ENCODE assay signal across 11 cellular contexts in genomic region chr2:122643725-122644329, GRCh38.
DNase-seq lines count a peak whose midpoint lies in the region; ATAC-seq and TF ChIP-seq lines count a peak whose summit lies in the region.
"Had no signal": no experiment of that assay in that cellular context is flagged by ENCODE, and none has a peak within 500 bp of the region (broad histone marks: within the 10 kb centered on the region; RNA-seq: fewer than 3 reads in every experiment).

No MANE protein-coding gene starts in this region.

- no peaks in the 10 kb centered on the region for H3K79me2 ChIP-seq in PC-3 (ENCODE audit: low read length)

- H3K4me1 ChIP-seq in PC-3 (ENCODE audit: insufficient read depth, low read length) (peaks cover 23% of the 10 kb centered on the region), transverse colon (peaks cover 0 to 3% (median 0%) of the 10 kb centered on the region in 4 donors)
- no peaks in the 10 kb centered on the region for H3K4me1 ChIP-seq in CD8-positive, alpha-beta T cell (ENCODE audit: insufficient read depth, low read length)
- H3K4me1 ChIP-seq: heart right ventricle had no signal

- no peak overlapping the region for H3K4me3 ChIP-seq in AG04449 (ENCODE audit: low read depth, low read length)
- no peak overlapping the region for H3K4me3 ChIP-seq in PC-3 (ENCODE audit: low read length)
- H3K4me3 ChIP-seq in CD8-positive, alpha-beta T cell (ENCODE audit: low read depth, low read length) = no peak overlapping the region
- no peak overlapping the region for H3K4me3 ChIP-seq in transverse colon
- H3K4me3 ChIP-seq: heart right ventricle had no signal

- H4K20me1 ChIP-seq in PC-3 (ENCODE audit: low read length) = no peaks in the 10 kb centered on the region

- H3K27ac Mint-ChIP-seq in CD8-positive, alpha-beta T cell = no peak overlapping the region
- H3K27ac Mint-ChIP-seq in activated naive CD8-positive, alpha-beta T cell treated with anti-CD3 and anti-CD28 coated beads, Interleukin-2, amount 50 U/mL, for 24 hours = no peak overlapping the region
- H3K27ac Mint-ChIP-seq: B cell had no signal

- H3K9me2 ChIP-seq in PC-3 (replicated peaks; ENCODE audit: low read length) = no peaks in the 10 kb centered on the region

- BruUV-seq in PC-3 (replicated peaks; lab: Mats Ljungman, UMichigan) = no TSS peak

- no peaks in the 10 kb centered on the region for H3K27me3 Mint-ChIP-seq in CD8-positive, alpha-beta T cell (ENCODE audit: low read depth)
- H3K27me3 Mint-ChIP-seq in activated naive CD8-positive, alpha-beta T cell treated with anti-CD3 and anti-CD28 coated beads, Interleukin-2, amount 50 U/mL, for 24 hours = no peaks in the 10 kb centered on the region
- H3K27me3 Mint-ChIP-seq: B cell had no signal

- no peaks in the 10 kb centered on the region for H3K36me3 Mint-ChIP-seq in CD8-positive, alpha-beta T cell
- no peaks in the 10 kb centered on the region for H3K36me3 Mint-ChIP-seq in activated naive CD8-positive, alpha-beta T cell treated with anti-CD3 and anti-CD28 coated beads, Interleukin-2, amount 50 U/mL, for 24 hours (ENCODE audit: low read depth)

- H3K9ac ChIP-seq in PC-3 (ENCODE audit: low read length) = no peak overlapping the region

- TF ChIP-seq POLR2A in transverse colon (IDR thresholded peaks at IDR 0.05) = no peak

- in situ Hi-C loops in transverse colon (cut with MboI; ENCODE audit: low pct_ligation_motif_present in 1 of 4, low pct_unique_long_range_greater_than_20kb in 1 of 4, low sequenced_read_pairs in 3 of 4) = no loop called here

- H3K27ac ChIP-seq in PC-3 (ENCODE audit: low read length) (peak overlapping the region; percentile 64), transverse colon (no peak overlapping the region)
- H3K27ac ChIP-seq in CD8-positive, alpha-beta T cell (ENCODE audit: low read depth, low read length) = no peak overlapping the region
- H3K27ac ChIP-seq: heart right ventricle had no signal

- no peaks in the 10 kb centered on the region for H3K4me1 Mint-ChIP-seq in CD8-positive, alpha-beta T cell (ENCODE audit: low read depth)
- no peaks in the 10 kb centered on the region for H3K4me1 Mint-ChIP-seq in activated naive CD8-positive, alpha-beta T cell treated with anti-CD3 and anti-CD28 coated beads, Interleukin-2, amount 50 U/mL, for 24 hours
- H3K4me1 Mint-ChIP-seq: B cell had no signal

- H3K9me3 Mint-ChIP-seq in CD8-positive, alpha-beta T cell = peaks cover 17% of the 10 kb centered on the region
- H3K9me3 Mint-ChIP-seq in activated naive CD8-positive, alpha-beta T cell treated with anti-CD3 and anti-CD28 coated beads, Interleukin-2, amount 50 U/mL, for 24 hours = no peaks in the 10 kb centered on the region

- H3K9me3 ChIP-seq in PC-3 (ENCODE audit: low read length) = no peaks in the 10 kb centered on the region
- no peaks in the 10 kb centered on the region for H3K9me3 ChIP-seq in CD8-positive, alpha-beta T cell (ENCODE audit: low read length)
- no peaks in the 10 kb centered on the region for H3K9me3 ChIP-seq in transverse colon

- no peak overlapping the region for H3K4me3 Mint-ChIP-seq in CD8-positive, alpha-beta T cell
- no peak overlapping the region for H3K4me3 Mint-ChIP-seq in activated naive CD8-positive, alpha-beta T cell treated with anti-CD3 and anti-CD28 coated beads, Interleukin-2, amount 50 U/mL, for 24 hours
- H3K4me3 Mint-ChIP-seq: B cell had no signal

- ATAC-seq in PC-3 (peak; percentile 95), GM18519 (IDR thresholded peaks at IDR 0.05; ENCODE audit: low FRiP score, unreplicated experiment) (no peak)
- no peak for ATAC-seq in CD8-positive, alpha-beta T cell
- ATAC-seq in activated naive CD8-positive, alpha-beta T cell treated with anti-CD3 and anti-CD28 coated beads, Interleukin-2, amount 50 U/mL, for 24 hours = no peak
- ATAC-seq: heart right ventricle had no signal

- no peak for TF ChIP-seq CTCF in AG04449 (IDR thresholded peaks at IDR 0.05; ENCODE audit: insufficient read depth, low read length, missing control alignments)
- no peak for TF ChIP-seq CTCF in PC-3 (conservative IDR thresholded peaks at IDR 0.05; ENCODE audit: low read depth, low read length)
- no peak for TF ChIP-seq CTCF in CD8-positive, alpha-beta T cell (IDR thresholded peaks at IDR 0.05)
- TF ChIP-seq CTCF in transverse colon (IDR thresholded peaks at IDR 0.05) = no peak

- intact Hi-C loops in PC-3 (cut with micrococcal nuclease) (loop anchor here (1.0 to 5.0 kb wide), 7 partner anchors 103 to 723 kb away; no protein-coding TSS in a partner anchor), transverse colon (cut with DNase I; ENCODE audit: low total_unique reads) (no loop called here)
- intact Hi-C loops in CD8-positive, alpha-beta T cell (cut with DNase I, micrococcal nuclease) = no loop called here

- DNase-seq in AG04449 (ENCODE audit: low read depth, low spot score) (peak; percentile 21), LHCN-M2 (ENCODE audit: low read depth) (peak; percentile 94), PC-3 (peak; percentile 97), fibroblast of peridontal ligament (ENCODE audit: extremely low read depth) (peak; percentile 5), transverse colon (no peak)
- no peak for DNase-seq in CD8-positive, alpha-beta T cell
- no peak for DNase-seq in activated naive CD8-positive, alpha-beta T cell treated with anti-CD3 and anti-CD28 coated beads, Interleukin-2, amount 50 U/mL, for 24 hours
- DNase-seq: activated gamma-delta T cell treated with Interleukin-2 at 50 U/mL for 16 hours had no signal

- POLR2A ChIA-PET in AG04449 (lab: Yijun Ruan, JAX) (no interaction called here), PC-3 (lab: Charles Lee; ENCODE audit: unreplicated experiment) (no interaction called here)
- POLR2A ChIA-PET in CD8-positive, alpha-beta T cell (lab: Charles Lee) = no interaction called here

- 54 to 69% methylated on average over 1 of the region's 1 CpG for WGBS in transverse colon (ENCODE audit: low coverage in 1 of 2), 2 donors

- TF ChIP-seq EP300 in transverse colon (IDR thresholded peaks at IDR 0.05; ENCODE audit: low read depth) = no peak

- CTCF ChIA-PET in AG04449 (lab: Yijun Ruan, JAX) (no interaction called here), PC-3 (lab: Charles Lee) (no interaction called here)
- CTCF ChIA-PET in CD8-positive, alpha-beta T cell (lab: Charles Lee) = no interaction called here

- H3F3A ChIP-seq in PC-3 (ENCODE audit: low read length, unreplicated experiment) = no peaks in the 10 kb centered on the region

- peak overlapping the region; percentile 43; the same call in 1 of the 2 replicates for H3K4me2 ChIP-seq in PC-3 (ENCODE audit: low read length)

- H3K36me3 ChIP-seq in PC-3 (ENCODE audit: low read depth, low read length) (no peaks in the 10 kb centered on the region), transverse colon (no peaks in the 10 kb centered on the region)
- no peaks in the 10 kb centered on the region for H3K36me3 ChIP-seq in CD8-positive, alpha-beta T cell (ENCODE audit: insufficient read depth, low read length)
- H3K36me3 ChIP-seq: heart right ventricle had no signal

- 0 out of 2 replicates have a peak overlapping the region, but pooled peaks have one; percentile 22 for H2AFZ ChIP-seq in PC-3 (ENCODE audit: low read length)

- H3K27me3 ChIP-seq in PC-3 (ENCODE audit: low read length) = no peaks in the 10 kb centered on the region
- H3K27me3 ChIP-seq in CD8-positive, alpha-beta T cell (ENCODE audit: insufficient read depth, low read length) = no peaks in the 10 kb centered on the region
- H3K27me3 ChIP-seq in transverse colon = no peaks in the 10 kb centered on the region
- H3K27me3 ChIP-seq: heart right ventricle had no signal

Comparison
In these comparisons a context has a peak if more than half of its experiments do, and no peak if none do; other contexts are left out.
1. DNase-seq: peak in AG04449 (single experiment), LHCN-M2 (single experiment), PC-3 (single experiment) and fibroblast of peridontal ligament (single experiment); none in CD8-positive, alpha-beta T cell (0 of 7), transverse colon (single experiment) and activated naive CD8-positive, alpha-beta T cell treated with anti-CD3 and anti-CD28 coated beads, Interleukin-2, amount 50 U/mL, for 24 hours (single experiment).